In the genomic region with DNA sequence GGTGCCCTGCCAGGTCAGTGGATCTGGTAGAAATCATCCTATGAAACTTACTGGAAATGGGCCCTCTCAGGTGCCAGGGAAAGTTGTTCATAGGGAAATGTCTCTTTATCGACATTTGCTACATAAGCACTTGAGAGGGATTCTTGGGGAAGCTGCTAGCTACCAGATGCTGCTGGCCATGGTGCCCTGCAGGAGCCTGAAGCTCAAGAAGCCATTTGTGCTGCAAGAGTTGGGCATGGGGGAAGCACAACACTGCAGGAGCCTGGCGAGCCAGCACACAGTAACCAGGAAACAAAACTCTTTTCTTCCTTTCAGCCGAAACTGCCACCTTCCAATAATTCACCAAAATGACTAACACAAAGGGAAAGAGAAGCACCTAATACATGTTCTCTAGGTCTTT, we compare ENCODE assay signal across 1 cellular context.
TF ChIP-seq lines count a peak whose summit lies in the region.

No MANE protein-coding gene starts in this region.

TF ChIP-seq in HepG2, 621 proteins besides CTCF, POLR2A, EP300 and RAD21 (continued from another document):
- TF ChIP-seq DPF2 (CRISPR knock-in tag; IDR thresholded peaks at IDR 0.05; ENCODE audit: borderline replicate concordance, low read depth) (no peak), MIER2 (CRISPR knock-in tag; IDR thresholded peaks at IDR 0.05) (no peak), PCBP2 (optimal IDR thresholded peaks at IDR 0.05; ENCODE audit: low read depth, low read length, poor library complexity, severe bottlenecking) (no peak), FOXC1 (CRISPR knock-in tag; IDR thresholded peaks at IDR 0.05; ENCODE audit: borderline replicate concordance) (no peak), KDM3A (CRISPR knock-in tag; IDR thresholded peaks at IDR 0.05; ENCODE audit: low read depth) (no peak), ZMYM3 (CRISPR knock-in tag; IDR thresholded peaks at IDR 0.05) (no peak), ZNF841 (CRISPR knock-in tag; IDR thresholded peaks at IDR 0.05; ENCODE audit: borderline replicate concordance) (no peak), RORA (CRISPR knock-in tag; IDR thresholded peaks at IDR 0.05) (no peak), RXRB (CRISPR knock-in tag; IDR thresholded peaks at IDR 0.05; ENCODE audit: borderline replicate concordance) (no peak)
- TF ChIP-seq, protein P1, sequence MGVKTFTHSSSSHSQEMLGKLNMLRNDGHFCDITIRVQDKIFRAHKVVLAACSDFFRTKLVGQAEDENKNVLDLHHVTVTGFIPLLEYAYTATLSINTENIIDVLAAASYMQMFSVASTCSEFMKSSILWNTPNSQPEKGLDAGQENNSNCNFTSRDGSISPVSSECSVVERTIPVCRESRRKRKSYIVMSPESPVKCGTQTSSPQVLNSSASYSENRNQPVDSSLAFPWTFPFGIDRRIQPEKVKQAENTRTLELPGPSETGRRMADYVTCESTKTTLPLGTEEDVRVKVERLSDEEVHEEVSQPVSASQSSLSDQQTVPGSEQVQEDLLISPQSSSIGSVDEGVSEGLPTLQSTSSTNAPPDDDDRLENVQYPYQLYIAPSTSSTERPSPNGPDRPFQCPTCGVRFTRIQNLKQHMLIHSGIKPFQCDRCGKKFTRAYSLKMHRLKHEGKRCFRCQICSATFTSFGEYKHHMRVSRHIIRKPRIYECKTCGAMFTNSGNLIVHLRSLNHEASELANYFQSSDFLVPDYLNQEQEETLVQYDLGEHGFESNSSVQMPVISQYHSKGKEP (CRISPR knock-in tag; IDR thresholded peaks at IDR 0.05) = no peak
- TF ChIP-seq, protein P2, sequence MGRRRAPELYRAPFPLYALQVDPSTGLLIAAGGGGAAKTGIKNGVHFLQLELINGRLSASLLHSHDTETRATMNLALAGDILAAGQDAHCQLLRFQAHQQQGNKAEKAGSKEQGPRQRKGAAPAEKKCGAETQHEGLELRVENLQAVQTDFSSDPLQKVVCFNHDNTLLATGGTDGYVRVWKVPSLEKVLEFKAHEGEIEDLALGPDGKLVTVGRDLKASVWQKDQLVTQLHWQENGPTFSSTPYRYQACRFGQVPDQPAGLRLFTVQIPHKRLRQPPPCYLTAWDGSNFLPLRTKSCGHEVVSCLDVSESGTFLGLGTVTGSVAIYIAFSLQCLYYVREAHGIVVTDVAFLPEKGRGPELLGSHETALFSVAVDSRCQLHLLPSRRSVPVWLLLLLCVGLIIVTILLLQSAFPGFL (CRISPR knock-in tag; IDR thresholded peaks at IDR 0.05) = no peak
